ENCODE assay signal across 11 cellular contexts in genomic region chr2:217942731-217943335, GRCh38. TPM values are rescaled to one million over a fixed set of nuclear protein-coding genes. Genes with fewer than 3 reads are reported as not detected.
DNase-seq lines count a peak whose midpoint lies in the region; ATAC-seq and TF ChIP-seq lines count a peak whose summit lies in the region.
"Had no signal": no experiment of that assay in that cellular context is flagged by ENCODE, and none has a peak within 500 bp of the region (broad histone marks: within the 10 kb centered on the region; RNA-seq: fewer than 3 reads in every experiment).

No MANE protein-coding gene starts in this region.

- 3% methylated on average over 3 of the region's 3 CpGs for WGBS in heart right ventricle, 2 donors
- 13 to 20% (median 16%) methylated on average over 3 of the region's 3 CpGs for WGBS in ovary, 3 donors
- WGBS in aorta, 2 donors, result 0 to 3% methylated on average over 3 of the region's 3 CpGs

- DNase-seq in cardiac muscle cell (ENCODE audit: low read depth in 1 of 2, low spot score in 1 of 2) (no peak), cardiac septum (ENCODE audit: low spot score) (no peak), heart right ventricle (peak in 1 of 2 donors; percentile 43), ovary (peak in 3 of 5 donors; percentile 38 to 48 (median 42)), aorta (peak in 1 of 2 donors; percentile 76), DMS 273 (lab: John Stamatoyannopoulos, UW; ENCODE audit: unreplicated experiment) (no peak), OCI-LY7 (ENCODE audit: low spot score) (no peak), NCI-H2227 treated with DMSO at 0.1 percent for 48 hours (lab: John Stamatoyannopoulos, UW) (no peak)
- DNase-seq: activated T-cell treated with anti-CD3 and anti-CD28 coated beads, Interleukin-2, amount 50 U/mL, for 72 hours; AML-193; NCI-H1930 had no signal

- H3K9me3 ChIP-seq in cardiac muscle cell (ENCODE audit: low read depth) (no peaks in the 10 kb centered on the region), heart right ventricle (no peaks in the 10 kb centered on the region), ovary (no peaks in the 10 kb centered on the region), aorta (ENCODE audit: control insufficient read depth, low read length) (no peaks in the 10 kb centered on the region), OCI-LY7 (ENCODE audit: low read length) (no peaks in the 10 kb centered on the region)

- no peak for TF ChIP-seq CTCF in cardiac muscle cell (IDR thresholded peaks at IDR 0.05; ENCODE audit: low read depth, low read length)
- TF ChIP-seq CTCF in heart right ventricle (IDR thresholded peaks at IDR 0.05), result no peak
- no peak for TF ChIP-seq CTCF in ovary (IDR thresholded peaks at IDR 0.05)
- TF ChIP-seq CTCF in OCI-LY7 (conservative IDR thresholded peaks at IDR 0.05; ENCODE audit: low read length), result no peak

- no peaks in the 10 kb centered on the region for H3K9me2 ChIP-seq in OCI-LY7 (ENCODE audit: insufficient read depth, low read length)

- H3K36me3 ChIP-seq in cardiac muscle cell (no peaks in the 10 kb centered on the region), heart right ventricle (peaks cover 0 to 16% (median 0%) of the 10 kb centered on the region in 9 donors), ovary (no peaks in the 10 kb centered on the region), aorta (ENCODE audit: control insufficient read depth in 1 of 2, insufficient read depth in 2 of 2, low read length in 1 of 2) (no peaks in the 10 kb centered on the region), OCI-LY7 (ENCODE audit: insufficient read depth, low read length) (no peaks in the 10 kb centered on the region)

- no peak for TF ChIP-seq POLR2A in ovary (IDR thresholded peaks at IDR 0.05)

- H3K27ac ChIP-seq in cardiac muscle cell (no peak overlapping the region), heart right ventricle (peak overlapping the region; percentile 84 to 99 (median 96)), ovary (peak overlapping the region; percentile 61 to 68), aorta (ENCODE audit: low read depth in 1 of 2, low read length in 2 of 2) (peak overlapping the region; percentile 67 to 96), OCI-LY7 (ENCODE audit: low read depth, low read length, poor library complexity, severe bottlenecking) (no peak overlapping the region)

- H4K20me1 ChIP-seq in OCI-LY7 (ENCODE audit: insufficient read depth, low read length), result no peaks in the 10 kb centered on the region

- H3K4me2 ChIP-seq in OCI-LY7 (ENCODE audit: low read length), result no peak overlapping the region

- H3K4me3 ChIP-seq in cardiac muscle cell (peak overlapping the region; percentile 27), heart right ventricle (peak overlapping the region; percentile 54 to 98 (median 79)), ovary (peak overlapping the region; percentile 50), aorta (ENCODE audit: low read length in 2 of 2) (peak overlapping the region; percentile 89 to 97), OCI-LY7 (ENCODE audit: low read depth, low read length, poor library complexity, severe bottlenecking) (no peak overlapping the region)

- BruUV-seq in OCI-LY7 (replicated peaks; lab: Mats Ljungman, UMichigan), result no TSS peak

- intact Hi-C loops in cardiac septum (cut with DNase I) (no loop called here), heart right ventricle (cut with DNase I) (loop anchor here in 9 of 10 donors (1.0 to 10.0 kb wide), 10 partner anchors 34 to 151 kb away; no protein-coding TSS in a partner anchor), ovary (cut with DNase I) (loop anchor here in 3 of 4 donors (2.0 to 5.0 kb wide), 3 partner anchors 34 to 52 kb away; no protein-coding TSS in a partner anchor), aorta (cut with DNase I) (loop anchor here in 1 of 2 donors (5.0 kb wide), 1 partner anchor 41 kb away; no protein-coding TSS in a partner anchor), OCI-LY7 (cut with micrococcal nuclease; ENCODE audit: unreplicated experiment) (no loop called here)

- no peaks in the 10 kb centered on the region for H3K79me2 ChIP-seq in OCI-LY7 (ENCODE audit: insufficient read depth, low read depth, low read length)

- peak in 7 of 8 donors; percentile 1 to 39 (median 19) for ATAC-seq in heart right ventricle
- ATAC-seq in aorta (ENCODE audit: low FRiP score), result no peak

- peaks cover 36% of the 10 kb centered on the region for H3K4me1 ChIP-seq in cardiac muscle cell (ENCODE audit: low read depth)
- peaks cover 27 to 80% (median 62%) of the 10 kb centered on the region in 9 donors for H3K4me1 ChIP-seq in heart right ventricle
- peaks cover 24% of the 10 kb centered on the region for H3K4me1 ChIP-seq in ovary (ENCODE audit: insufficient read depth)
- no peaks in the 10 kb centered on the region for H3K4me1 ChIP-seq in aorta (ENCODE audit: control insufficient read depth in 1 of 2, insufficient read depth in 2 of 2, low read length in 2 of 2)
- H3K4me1 ChIP-seq in OCI-LY7 (ENCODE audit: insufficient read depth, low read length, poor library complexity, severe bottlenecking), result no peaks in the 10 kb centered on the region

- CTCF ChIA-PET in OCI-LY7 (lab: Charles Lee; ENCODE audit: unreplicated experiment), result interaction anchor here (1.4 kb wide), 1 partner anchor 124 kb away, joined by 4 read pairs; no protein-coding TSS in a partner anchor

- no peaks in the 10 kb centered on the region for H3K27me3 ChIP-seq in cardiac muscle cell
- H3K27me3 ChIP-seq in heart right ventricle, result no peaks in the 10 kb centered on the region
- no peaks in the 10 kb centered on the region for H3K27me3 ChIP-seq in ovary
- no peaks in the 10 kb centered on the region for H3K27me3 ChIP-seq in aorta (ENCODE audit: control insufficient read depth in 1 of 2, insufficient read depth in 2 of 2, low read length in 1 of 2)

- POLR2A ChIA-PET in OCI-LY7 (lab: Charles Lee), result no interaction called here

- TF ChIP-seq EP300 in ovary (IDR thresholded peaks at IDR 0.05), result no peak

- H2AFZ ChIP-seq in OCI-LY7 (ENCODE audit: low read length), result no peak overlapping the region

RNA-seq across cellular contexts. Expression of gene TNS1, which starts 60.0 kb away (rescaled TPM):
- total RNA-seq in cardiac muscle cell (44.3 and 45.0 TPM in 2 replicates), cardiac septum (870 TPM), heart right ventricle (100 to 1,000 TPM; 583 to 844 (median 738) TPM), ovary (100 to 1,000 TPM; 141 to 568 (median 366) TPM), aorta (1,000 to 10,000 TPM; 1,456 to 1,949 TPM), OCI-LY7 (2022) (not detected in 2 replicates)
- polyA plus RNA-seq in cardiac muscle cell (13.7 and 16.7 TPM in 2 replicates), heart right ventricle (100 to 1,000 TPM in 1 of 2 donors, 10 to 100 TPM in 1; 64.6 to 244 TPM), ovary (100 to 1,000 TPM; 140 to 278 TPM), aorta (100 to 1,000 TPM; 303 to 404 TPM)
- not detected in 2 replicates for total RNA-seq in OCI-LY7 (2014; rRNA removed; shearing (Covaris generic))

Comparison
In these comparisons a context has a peak if more than half of its experiments do, and no peak if none do; other contexts are left out.
1. H3K27ac ChIP-seq: peak in heart right ventricle (10 of 10), ovary (2 of 2) and aorta (2 of 2); none in cardiac muscle cell (single experiment) and OCI-LY7 (single experiment).
2. intact Hi-C loops: an anchor here in heart right ventricle (1.0 to 10.0 kb wide) and ovary (2.0 to 5.0 kb wide); none called in cardiac septum and OCI-LY7.
3. DNase-seq: peak in ovary (3 of 5); none in cardiac muscle cell (0 of 2), cardiac septum (single experiment), DMS 273 (single experiment), OCI-LY7 (single experiment) and NCI-H2227 treated with DMSO at 0.1 percent for 48 hours (single experiment).
4. RNA of gene TNS1, which starts 60.0 kb away (total RNA-seq): 1,456 to 1,949 TPM in aorta, 870 TPM in cardiac septum (single experiment), 583 to 844 TPM in heart right ventricle, 141 to 568 TPM in ovary and 44.3 to 45.0 TPM in cardiac muscle cell; not detected in OCI-LY7; every median in the first group is over 10 times any median in the second.